Comparison of ENCODE assay signal across 20 cellular contexts in the genomic region with DNA sequence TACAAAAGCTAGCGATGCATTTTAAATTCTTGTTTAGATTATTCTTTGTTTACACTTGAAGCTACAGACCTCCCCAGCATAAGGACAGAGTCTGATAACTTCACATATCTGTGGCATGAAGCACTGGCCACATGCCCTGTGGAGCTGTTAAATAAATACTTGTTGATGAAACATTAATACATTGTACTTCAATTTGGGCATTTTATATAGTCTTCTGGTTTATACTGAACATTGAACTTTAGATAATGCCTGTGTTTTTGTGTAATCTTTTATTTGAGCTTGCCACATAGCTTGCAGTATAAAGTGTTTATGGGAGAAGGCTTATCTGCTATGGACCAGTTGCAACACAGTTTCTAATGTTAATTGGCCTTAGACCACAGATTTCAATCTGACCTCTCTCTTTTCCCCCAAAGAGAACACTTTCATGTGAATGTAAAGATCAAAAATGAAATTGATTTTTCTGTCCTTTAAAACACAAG. TPM values are rescaled to one million over a fixed set of nuclear protein-coding genes. Genes with fewer than 3 reads are reported as not detected.
DNase-seq lines count a peak whose midpoint lies in the region; ATAC-seq and TF ChIP-seq lines count a peak whose summit lies in the region.
"Had no signal": no experiment of that assay in that cellular context is flagged by ENCODE, and none has a peak within 500 bp of the region (broad histone marks: within the 10 kb centered on the region; RNA-seq: fewer than 3 reads in every experiment).

No MANE protein-coding gene starts in this region.

- peaks cover 63% of the 10 kb centered on the region for H3K4me1 ChIP-seq in mammary epithelial cell (ENCODE audit: insufficient read depth, low read length)
- peaks cover 18 to 68% (median 65%) of the 10 kb centered on the region in 4 donors for H3K4me1 ChIP-seq in liver (ENCODE audit: control insufficient read depth in 4 of 4, insufficient read depth in 4 of 4, low read length in 3 of 4)
- H3K4me1 ChIP-seq: parathyroid adenoma had no signal

- POLR2A ChIA-PET in AG04450 (lab: Yijun Ruan, JAX), result interaction anchor here (0.9 to 1.6 kb wide), 3 partner anchors 61 to 88 kb away, joined by 3 to 9 read pairs (median 8); a partner anchor contains a TSS

- in situ Hi-C loops in mammary epithelial cell (cut with MboI; ENCODE audit: low sequenced_read_pairs in 2 of 2), result loop anchor here in 1 of 2 donors (5.0 kb wide), 1 partner anchor 85 kb away; no protein-coding TSS in a partner anchor

- H4K20me1 ChIP-seq in mammary epithelial cell (ENCODE audit: insufficient read depth, low read length), result no peaks in the 10 kb centered on the region

- H3K4me2 ChIP-seq in mammary epithelial cell (ENCODE audit: insufficient read depth, low read depth, low read length), result peak overlapping the region; percentile 40
- H3K4me2 ChIP-seq: KMS-11, SK-N-SH had no signal

- dilution Hi-C loops in mammary epithelial cell (cut with HindIII; ENCODE audit: low sequenced_read_pairs), result loop anchor here (5.0 kb wide), 1 partner anchor 80 kb away; no protein-coding TSS in a partner anchor

- no peak for ATAC-seq in GM18520 (IDR thresholded peaks at IDR 0.05; ENCODE audit: unreplicated experiment)

- TF ChIP-seq RAD21 in liver (IDR thresholded peaks at IDR 0.05), result peak; percentile 51 to 55

- H3K27ac ChIP-seq in AG04450 (ENCODE audit: low read depth, low read length) (no peak overlapping the region), mammary epithelial cell (ENCODE audit: insufficient read depth, low read depth, low read length) (peak overlapping the region; percentile 73), liver (ENCODE audit: low read depth in 1 of 2, low read length in 2 of 2) (peak overlapping the region; percentile 29 to 86)
- H3K27ac ChIP-seq: KMS-11, parathyroid adenoma, spleen had no signal

- no peak overlapping the region for H2AFZ ChIP-seq in mammary epithelial cell (ENCODE audit: low read depth, low read length)
- H2AFZ ChIP-seq: parathyroid adenoma had no signal

- intact Hi-C loops in mammary epithelial cell (cut with micrococcal nuclease) (loop anchor here (10.0 kb wide), 1 partner anchor 202 kb away; no protein-coding TSS in a partner anchor), posterior vena cava (cut with DNase I) (no loop called here)

- H3K27me3 ChIP-seq in AG04450 (ENCODE audit: control insufficient read depth, insufficient read depth, low read length) (no peaks in the 10 kb centered on the region), mammary epithelial cell (ENCODE audit: insufficient read depth, low read length) (no peaks in the 10 kb centered on the region), liver (ENCODE audit: control insufficient read depth in 4 of 4, insufficient read depth in 4 of 4, low read length in 3 of 4) (no peaks in the 10 kb centered on the region)
- H3K27me3 ChIP-seq: spleen had no signal

- H3K9me3 ChIP-seq in AG04450 (ENCODE audit: control insufficient read depth, insufficient read depth, low read length) (no peaks in the 10 kb centered on the region), mammary epithelial cell (replicated peaks; ENCODE audit: insufficient read depth, low read length) (no peaks in the 10 kb centered on the region), liver (ENCODE audit: control insufficient read depth in 4 of 4, low read length in 3 of 4) (no peaks in the 10 kb centered on the region)
- H3K9me3 ChIP-seq: SK-N-SH, spleen had no signal

- BruUV-seq in mammary epithelial cell (replicated peaks; lab: Mats Ljungman, UMichigan), result no TSS peak

- DNase-seq in AG04450 (ENCODE audit: low read depth, low spot score) (peak; percentile 45), LoVo (ENCODE audit: low spot score) (peak; percentile 41), mammary epithelial cell (no peak), posterior vena cava (ENCODE audit: low spot score) (no peak), T-helper 9 cell (no peak), NCI-H774 (lab: John Stamatoyannopoulos, UW) (no peak)
- DNase-seq: activated CD4-positive, alpha-beta T cell treated with anti-CD3 and anti-CD28 coated beads, Interleukin-2, amount 50 U/mL, for 1 hour; activated T-cell treated with anti-CD3 and anti-CD28 coated beads, Interleukin-2, amount 50 U/mL, for 24 hours; glutamatergic neuron; kidney; NCI-H1694; NCI-H446 treated with DMSO at 0.1 percent for 48 hours; SK-N-SH; spleen; stimulated activated naive CD4-positive, alpha-beta T cell treated with Interleukin-2 at 50 U/mL for 16 hours had no signal

- H3K9ac ChIP-seq in mammary epithelial cell (ENCODE audit: insufficient read depth, low read length) (no peak overlapping the region), liver (ENCODE audit: low read depth in 1 of 2, low read length in 2 of 2) (peak overlapping the region in 1 of 2 donors; percentile 33)
- H3K9ac ChIP-seq: KMS-11, parathyroid adenoma, SK-N-SH had no signal

- WGBS in mammary epithelial cell (ENCODE audit: low coverage, missing lambda C conversion rate), result 100% methylated on average over 1 of the region's 1 CpG
- WGBS in liver, result 24% methylated on average over 1 of the region's 1 CpG

- CTCF ChIA-PET in AG04450 (lab: Charles Lee) (interaction anchor here (1.0 to 8.5 kb wide), 13 partner anchors 11 to 104 kb away, joined by 3 to 160 read pairs (median 15); a partner anchor contains a TSS), mammary epithelial cell (lab: Charles Lee; ENCODE audit: low non-redundant PET) (no interaction called here)

- H3K36me3 ChIP-seq in mammary epithelial cell (ENCODE audit: insufficient read depth, low read length), result no peaks in the 10 kb centered on the region
- no peaks in the 10 kb centered on the region for H3K36me3 ChIP-seq in liver (ENCODE audit: control insufficient read depth in 4 of 4, insufficient read depth in 3 of 4, low read depth in 1 of 4, low read length in 3 of 4)
- H3K36me3 ChIP-seq: spleen had no signal

- peaks cover 23% of the 10 kb centered on the region for H3K79me2 ChIP-seq in mammary epithelial cell (ENCODE audit: insufficient read depth, low read length)
- H3K79me2 ChIP-seq: parathyroid adenoma had no signal

- H3K4me3 ChIP-seq in AG04450 (ENCODE audit: low read depth, low read length), result no peak overlapping the region
- no peak overlapping the region for H3K4me3 ChIP-seq in mammary epithelial cell (replicated peaks in 1 of 3; ENCODE audit: insufficient read depth in 1 of 3, low read depth in 2 of 3, low read length in 3 of 3)
- no peak overlapping the region for H3K4me3 ChIP-seq in liver (ENCODE audit: low read depth in 1 of 3, low read length in 3 of 3)
- H3K4me3 ChIP-seq: spleen had no signal

- TF ChIP-seq CTCF in AG04450 (IDR thresholded peaks at IDR 0.05; ENCODE audit: low read depth, low read length) (no peak), mammary epithelial cell (conservative IDR thresholded peaks at IDR 0.05 in 1 of 2, IDR thresholded peaks at IDR 0.05 in 1 of 2; ENCODE audit: extremely low read depth in 1 of 2, insufficient read depth in 1 of 2, low read depth in 1 of 2, low read length in 2 of 2) (no peak), liver (IDR thresholded peaks at IDR 0.05; ENCODE audit: low read depth, low read length, missing input control) (no peak)

TF ChIP-seq in liver, 16 proteins besides CTCF, POLR2A, EP300 and RAD21 (continues in another document):
- TF ChIP-seq, protein P1, sequence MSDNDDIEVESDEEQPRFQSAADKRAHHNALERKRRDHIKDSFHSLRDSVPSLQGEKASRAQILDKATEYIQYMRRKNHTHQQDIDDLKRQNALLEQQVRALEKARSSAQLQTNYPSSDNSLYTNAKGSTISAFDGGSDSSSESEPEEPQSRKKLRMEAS (IDR thresholded peaks at IDR 0.05), result peak; percentile 92
- peak; percentile 79 to 94 for TF ChIP-seq RXRA (IDR thresholded peaks at IDR 0.05)
- TF ChIP-seq, protein P2, sequence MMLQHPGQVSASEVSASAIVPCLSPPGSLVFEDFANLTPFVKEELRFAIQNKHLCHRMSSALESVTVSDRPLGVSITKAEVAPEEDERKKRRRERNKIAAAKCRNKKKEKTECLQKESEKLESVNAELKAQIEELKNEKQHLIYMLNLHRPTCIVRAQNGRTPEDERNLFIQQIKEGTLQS (IDR thresholded peaks at IDR 0.05), result peak; percentile 67
- peak; percentile 30 for TF ChIP-seq FOXA1 (IDR thresholded peaks at IDR 0.05)
- TF ChIP-seq TAF1 (conservative IDR thresholded peaks at IDR 0.05), result no peak
- peak; percentile 82 for TF ChIP-seq HNF4G (IDR thresholded peaks at IDR 0.05)
- peak; percentile 58 to 85 for TF ChIP-seq JUND (IDR thresholded peaks at IDR 0.05)
- TF ChIP-seq YY1 (IDR thresholded peaks at IDR 0.05), result peak; percentile 77
- TF ChIP-seq EGR1 (IDR thresholded peaks at IDR 0.05; ENCODE audit: low read depth in 2 of 2), result peak in 1 of 2 donors; percentile 58
- TF ChIP-seq SP1 (IDR thresholded peaks at IDR 0.05), result peak; percentile 80
- TF ChIP-seq, protein P3, sequence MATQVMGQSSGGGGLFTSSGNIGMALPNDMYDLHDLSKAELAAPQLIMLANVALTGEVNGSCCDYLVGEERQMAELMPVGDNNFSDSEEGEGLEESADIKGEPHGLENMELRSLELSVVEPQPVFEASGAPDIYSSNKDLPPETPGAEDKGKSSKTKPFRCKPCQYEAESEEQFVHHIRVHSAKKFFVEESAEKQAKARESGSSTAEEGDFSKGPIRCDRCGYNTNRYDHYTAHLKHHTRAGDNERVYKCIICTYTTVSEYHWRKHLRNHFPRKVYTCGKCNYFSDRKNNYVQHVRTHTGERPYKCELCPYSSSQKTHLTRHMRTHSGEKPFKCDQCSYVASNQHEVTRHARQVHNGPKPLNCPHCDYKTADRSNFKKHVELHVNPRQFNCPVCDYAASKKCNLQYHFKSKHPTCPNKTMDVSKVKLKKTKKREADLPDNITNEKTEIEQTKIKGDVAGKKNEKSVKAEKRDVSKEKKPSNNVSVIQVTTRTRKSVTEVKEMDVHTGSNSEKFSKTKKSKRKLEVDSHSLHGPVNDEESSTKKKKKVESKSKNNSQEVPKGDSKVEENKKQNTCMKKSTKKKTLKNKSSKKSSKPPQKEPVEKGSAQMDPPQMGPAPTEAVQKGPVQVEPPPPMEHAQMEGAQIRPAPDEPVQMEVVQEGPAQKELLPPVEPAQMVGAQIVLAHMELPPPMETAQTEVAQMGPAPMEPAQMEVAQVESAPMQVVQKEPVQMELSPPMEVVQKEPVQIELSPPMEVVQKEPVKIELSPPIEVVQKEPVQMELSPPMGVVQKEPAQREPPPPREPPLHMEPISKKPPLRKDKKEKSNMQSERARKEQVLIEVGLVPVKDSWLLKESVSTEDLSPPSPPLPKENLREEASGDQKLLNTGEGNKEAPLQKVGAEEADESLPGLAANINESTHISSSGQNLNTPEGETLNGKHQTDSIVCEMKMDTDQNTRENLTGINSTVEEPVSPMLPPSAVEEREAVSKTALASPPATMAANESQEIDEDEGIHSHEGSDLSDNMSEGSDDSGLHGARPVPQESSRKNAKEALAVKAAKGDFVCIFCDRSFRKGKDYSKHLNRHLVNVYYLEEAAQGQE (IDR thresholded peaks at IDR 0.05), result peak; percentile 63

RNA-seq across cellular contexts. Expression of a gene that starts 48.2 kb away (rescaled TPM):
- polyA plus RNA-seq in AG04450 (2011; rRNA removed) (0.31 and 0.43 TPM in 2 replicates), mammary epithelial cell (1.4 TPM), liver (1 to 10 TPM; 3.6 to 4.9 TPM)
- polyA minus RNA-seq in AG04450 (2011; rRNA and poly(A)+ RNA removed), result 0.87 and 1.4 TPM in 2 replicates
- total RNA-seq in mammary epithelial cell (1 to 10 TPM; 3.2 to 6.2 TPM), liver (10 to 100 TPM in 1 of 2 donors, 1 to 10 TPM in 1; 5.7 to 26.8 TPM), posterior vena cava (1 to 10 TPM; 5.1 to 8.3 TPM)
- 7.8 TPM for polyA minus RNA-seq in mammary epithelial cell
- total RNA-seq: endothelial cell of umbilical vein had no signal

Comparison
In these comparisons a context has a peak if more than half of its experiments do, and no peak if none do; other contexts are left out.
1. DNase-seq: peak in AG04450 (single experiment) and LoVo (single experiment); none in mammary epithelial cell (single experiment), posterior vena cava (single experiment), T-helper 9 cell (single experiment) and NCI-H774 (single experiment).